In genomic region chrX:119919835-119920585, GRCh38 we compare ENCODE assay signal across 2 cellular contexts.
TF ChIP-seq lines count a peak whose summit lies in the region.

No MANE protein-coding gene starts in this region.

TF ChIP-seq in A549, 52 proteins besides CTCF, POLR2A, EP300 and RAD21:
- TF ChIP-seq ZSCAN20 (CRISPR knock-in tag; IDR thresholded peaks at IDR 0.05) (no peak), CEBPB (IDR thresholded peaks at IDR 0.05) (peak; percentile 60 to 81; a peak in 3 of 4 replicates), RCOR1 (IDR thresholded peaks at IDR 0.05; ENCODE audit: low read depth, low read length) (no peak), SMC3 (IDR thresholded peaks at IDR 0.05) (no peak), HOXB5 (CRISPR knock-in tag; IDR thresholded peaks at IDR 0.05) (no peak)

TF ChIP-seq in K562, 482 proteins besides CTCF, POLR2A, EP300 and RAD21:
- peak; percentile 86 for TF ChIP-seq CEBPB (tag; IDR thresholded peaks at IDR 0.05)
- 0 out of 2 replicates have a peak, but pooled peaks have one; percentile 21 for TF ChIP-seq CEBPG (CRISPR knock-in tag; IDR thresholded peaks at IDR 0.05)
- TF ChIP-seq CEBPG (tag; conservative IDR thresholded peaks at IDR 0.05 in 1 of 2, IDR thresholded peaks at IDR 0.05 in 1 of 2), result peak; percentile 47 to 89
- no peak for TF ChIP-seq ZNF740 (CRISPR knock-in tag; IDR thresholded peaks at IDR 0.05)
- TF ChIP-seq ZNF740 (tag; IDR thresholded peaks at IDR 0.05), result no peak
- no peak for TF ChIP-seq ZNF133 (CRISPR knock-in tag; IDR thresholded peaks at IDR 0.05)
- no peak for TF ChIP-seq E2F4 (CRISPR knock-in tag; IDR thresholded peaks at IDR 0.05; ENCODE audit: low read depth)
- no peak for TF ChIP-seq BDP1 (IDR thresholded peaks at IDR 0.05; ENCODE audit: insufficient read depth, insufficient read length)
- no peak for TF ChIP-seq ZNF407 (IDR thresholded peaks at IDR 0.05; ENCODE audit: low read depth)
- TF ChIP-seq CEBPZ (IDR thresholded peaks at IDR 0.05; ENCODE audit: borderline replicate concordance, low read depth, low read length), result no peak
- TF ChIP-seq TCFL5 (CRISPR knock-in tag; conservative IDR thresholded peaks at IDR 0.05), result no peak
- TF ChIP-seq NFIX (CRISPR knock-in tag; IDR thresholded peaks at IDR 0.05; ENCODE audit: low read depth), result no peak
- TF ChIP-seq MIER1 (IDR thresholded peaks at IDR 0.05; ENCODE audit: low read depth), result no peak
